ENCODE assay signal across 12 cellular contexts in the genomic region with DNA sequence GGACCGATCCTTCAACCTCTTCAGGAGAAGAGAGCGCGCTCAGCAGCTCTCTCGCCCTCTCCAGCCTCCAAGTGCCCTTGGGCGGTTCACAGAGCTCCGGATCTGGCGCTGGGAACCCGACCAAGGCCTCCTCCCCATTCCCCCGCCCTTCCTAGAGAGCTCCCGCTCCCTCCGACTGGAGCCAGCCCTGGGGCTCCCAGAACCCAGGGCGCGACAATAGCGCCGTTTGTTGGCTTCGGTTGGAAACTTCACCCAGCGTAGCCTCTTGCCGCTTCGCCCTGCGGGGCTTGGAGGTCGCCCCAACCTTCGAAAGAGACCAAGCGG. TPM values are rescaled to one million over a fixed set of nuclear protein-coding genes. Genes with fewer than 3 reads are reported as not detected.
DNase-seq lines count a peak whose midpoint lies in the region; FAIRE-seq and TF ChIP-seq lines count a peak whose summit lies in the region.
"Had no signal": no experiment of that assay in that cellular context is flagged by ENCODE, and none has a peak within 500 bp of the region (broad histone marks: within the 10 kb centered on the region; RNA-seq: fewer than 3 reads in every experiment).

No MANE protein-coding gene starts in this region.

- no peak overlapping the region for H3K4me2 ChIP-seq in neural cell (ENCODE audit: low read length)
- H3K4me2 ChIP-seq: BLaER1, PC-9 had no signal

- no peaks in the 10 kb centered on the region for H3K9me2 ChIP-seq in neural cell (ENCODE audit: insufficient read depth, low read length)

- H3K9ac ChIP-seq in neural cell (ENCODE audit: low read length) = no peak overlapping the region
- H3K9ac ChIP-seq: BLaER1 had no signal

- no peaks in the 10 kb centered on the region for H3K79me2 ChIP-seq in neural cell (replicated peaks; ENCODE audit: insufficient read depth, low read length)

- no peak for TF ChIP-seq EP300 in neural cell (conservative IDR thresholded peaks at IDR 0.05; ENCODE audit: poor library complexity, severe bottlenecking)

- no peaks in the 10 kb centered on the region for H3K36me3 ChIP-seq in neural cell (ENCODE audit: insufficient read depth, low read length)
- H3K36me3 ChIP-seq in small intestine (ENCODE audit: control insufficient read depth in 2 of 2, insufficient read depth in 2 of 2, low read length in 2 of 2) = no peaks in the 10 kb centered on the region
- H3K36me3 ChIP-seq: BLaER1 had no signal

- 5 to 45% (median 6%) methylated on average over 16 to 23 of the region's 23 CpGs for WGBS in small intestine, 3 donors

- H3K4me3 ChIP-seq in neural cell (ENCODE audit: low read length) (peak overlapping the region; percentile 58), small intestine (ENCODE audit: low read depth in 1 of 2, low read length in 2 of 2) (no peak overlapping the region)
- H3K4me3 ChIP-seq: BLaER1, PC-9 had no signal

- H4K20me1 ChIP-seq in neural cell (ENCODE audit: insufficient read depth) = no peaks in the 10 kb centered on the region
- H4K20me1 ChIP-seq: BLaER1 had no signal

- H3F3A ChIP-seq in neural cell (ENCODE audit: insufficient read depth, low read length, poor library complexity, severe bottlenecking) = no peaks in the 10 kb centered on the region

- H3K27me3 ChIP-seq in neural cell (ENCODE audit: insufficient read depth, low read depth, low read length) (peaks cover 80% of the 10 kb centered on the region), small intestine (ENCODE audit: control insufficient read depth in 2 of 2, insufficient read depth in 2 of 2, low read length in 2 of 2) (peaks cover 7 to 41% of the 10 kb centered on the region in 2 donors)

- DNase-seq in COLO829 (ENCODE audit: low spot score) (peak; percentile 4), NCI-H1105 (lab: John Stamatoyannopoulos, UW) (peak; percentile 3), foreskin melanocyte (peak; percentile 38), small intestine (no peak), RPMI8226 (no peak), HTR-8/SVneo (ENCODE audit: insufficient read length, low spot score) (no peak), NCI-H524 treated with DMSO at 0.1 percent for 48 hours (lab: John Stamatoyannopoulos, UW) (no peak)
- DNase-seq: effector memory CD8-positive, alpha-beta T cell; NCI-H1930; PC-9 had no signal

- TF ChIP-seq CTCF in neural cell (IDR thresholded peaks at IDR 0.05; ENCODE audit: poor library complexity, severe bottlenecking) = peak; percentile 62

- H2AFZ ChIP-seq in neural cell (ENCODE audit: low read depth, low read length) = no peak overlapping the region
- H2AFZ ChIP-seq: PC-9 had no signal

- H3K4me1 ChIP-seq in small intestine (ENCODE audit: control insufficient read depth in 2 of 2, insufficient read depth in 1 of 2, low read depth in 1 of 2, low read length in 1 of 2) = no peaks in the 10 kb centered on the region
- H3K4me1 ChIP-seq: BLaER1 had no signal

- H3K9me3 ChIP-seq in neural cell (ENCODE audit: low read length) (no peaks in the 10 kb centered on the region), small intestine (ENCODE audit: control insufficient read depth, low read depth) (no peaks in the 10 kb centered on the region)

- peak; percentile 69 for TF ChIP-seq RAD21 in neural cell (conservative IDR thresholded peaks at IDR 0.05)

- FAIRE-seq in small intestine (lab: Jason Lieb, UNC) (no peak), HTR-8/SVneo (lab: Jason Lieb, UNC) (no peak)

- H3K27ac ChIP-seq in neural cell (ENCODE audit: low read length) (no peak overlapping the region), small intestine (ENCODE audit: low read depth in 1 of 2, low read length in 1 of 2) (no peak overlapping the region)
- H3K27ac ChIP-seq: BLaER1, PC-9 had no signal

TF ChIP-seq in neural cell, 6 proteins besides CTCF, POLR2A, EP300 and RAD21:
- no peak for TF ChIP-seq EZH2 (IDR thresholded peaks at IDR 0.05; ENCODE audit: borderline replicate concordance, insufficient read depth, low read length, poor library complexity, severe bottlenecking)
- TF ChIP-seq, protein P1, sequence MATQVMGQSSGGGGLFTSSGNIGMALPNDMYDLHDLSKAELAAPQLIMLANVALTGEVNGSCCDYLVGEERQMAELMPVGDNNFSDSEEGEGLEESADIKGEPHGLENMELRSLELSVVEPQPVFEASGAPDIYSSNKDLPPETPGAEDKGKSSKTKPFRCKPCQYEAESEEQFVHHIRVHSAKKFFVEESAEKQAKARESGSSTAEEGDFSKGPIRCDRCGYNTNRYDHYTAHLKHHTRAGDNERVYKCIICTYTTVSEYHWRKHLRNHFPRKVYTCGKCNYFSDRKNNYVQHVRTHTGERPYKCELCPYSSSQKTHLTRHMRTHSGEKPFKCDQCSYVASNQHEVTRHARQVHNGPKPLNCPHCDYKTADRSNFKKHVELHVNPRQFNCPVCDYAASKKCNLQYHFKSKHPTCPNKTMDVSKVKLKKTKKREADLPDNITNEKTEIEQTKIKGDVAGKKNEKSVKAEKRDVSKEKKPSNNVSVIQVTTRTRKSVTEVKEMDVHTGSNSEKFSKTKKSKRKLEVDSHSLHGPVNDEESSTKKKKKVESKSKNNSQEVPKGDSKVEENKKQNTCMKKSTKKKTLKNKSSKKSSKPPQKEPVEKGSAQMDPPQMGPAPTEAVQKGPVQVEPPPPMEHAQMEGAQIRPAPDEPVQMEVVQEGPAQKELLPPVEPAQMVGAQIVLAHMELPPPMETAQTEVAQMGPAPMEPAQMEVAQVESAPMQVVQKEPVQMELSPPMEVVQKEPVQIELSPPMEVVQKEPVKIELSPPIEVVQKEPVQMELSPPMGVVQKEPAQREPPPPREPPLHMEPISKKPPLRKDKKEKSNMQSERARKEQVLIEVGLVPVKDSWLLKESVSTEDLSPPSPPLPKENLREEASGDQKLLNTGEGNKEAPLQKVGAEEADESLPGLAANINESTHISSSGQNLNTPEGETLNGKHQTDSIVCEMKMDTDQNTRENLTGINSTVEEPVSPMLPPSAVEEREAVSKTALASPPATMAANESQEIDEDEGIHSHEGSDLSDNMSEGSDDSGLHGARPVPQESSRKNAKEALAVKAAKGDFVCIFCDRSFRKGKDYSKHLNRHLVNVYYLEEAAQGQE (IDR thresholded peaks at IDR 0.05; ENCODE audit: borderline replicate concordance) = no peak
- TF ChIP-seq SMC3 (conservative IDR thresholded peaks at IDR 0.05; ENCODE audit: poor library complexity) = peak; percentile 63
TF ChIP-seq in neural cell: peak in this region for 1.

RNA-seq across cellular contexts. Expression of a gene that starts 3.1 kb away (rescaled TPM):
- 0.26 and 1.2 TPM in 2 replicates for polyA plus RNA-seq in neural cell
- polyA minus RNA-seq in neural cell = 0.81 and 1.2 TPM in 2 replicates
- polyA plus RNA-seq in small intestine = not detected

Comparison
In these comparisons a context has a peak if more than half of its experiments do, and no peak if none do; other contexts are left out.
1. DNase-seq: peak in COLO829 (single experiment), NCI-H1105 (single experiment) and foreskin melanocyte (single experiment); none in small intestine (single experiment), RPMI8226 (single experiment), HTR-8/SVneo (single experiment) and NCI-H524 treated with DMSO at 0.1 percent for 48 hours (single experiment).